ENCODE assay signal across 11 cellular contexts in genomic region chr12:132554857-132555630, GRCh38. TPM values are rescaled to one million over a fixed set of nuclear protein-coding genes. Genes with fewer than 3 reads are reported as not detected.
A peak's percentile ranks its signal among the peaks of the same experiment; 100 is the strongest.
DNase-seq lines count a peak whose midpoint lies in the region; ATAC-seq and TF ChIP-seq lines count a peak whose summit lies in the region.
"Had no signal": no experiment of that assay in that cellular context is flagged by ENCODE, and none has a peak within 500 bp of the region (broad histone marks: within the 10 kb centered on the region; RNA-seq: fewer than 3 reads in every experiment).

No MANE protein-coding gene starts in this region.

- no peak for DNase-seq in AG04449 (ENCODE audit: low read depth, low spot score)
- no peak for DNase-seq in Panc1 (ENCODE audit: low read depth, low spot score)
- DNase-seq in erythroblast (lab: John Stamatoyannopoulos, UW), result peak; percentile 43 to 49
- no peak for DNase-seq in germinal center (ENCODE audit: low spot score)
- DNase-seq in inferior parietal cortex (ENCODE audit: extremely low spot score), result no peak
- DNase-seq in DMS153 (lab: John Stamatoyannopoulos, UW), result no peak
- DNase-seq: NCI-H774 had no signal

- CTCF ChIA-PET in AG04449 (lab: Yijun Ruan, JAX) (interaction anchor here (0.8 to 1.7 kb wide), 4 partner anchors 9 to 401 kb away, joined by 3 to 6 read pairs (median 5); no protein-coding TSS in a partner anchor), Panc1 (lab: Charles Lee) (interaction anchor here (0.8 kb wide), 1 partner anchor 141 kb away, joined by 4 read pairs; no protein-coding TSS in a partner anchor)

- peaks cover 7% of the 10 kb centered on the region for H3F3A ChIP-seq in DOHH2 (ENCODE audit: control insufficient read depth, insufficient read depth)

- H3K4me3 ChIP-seq in AG04449 (ENCODE audit: low read depth, low read length) (no peak overlapping the region), DOHH2 (ENCODE audit: low read length) (no peak overlapping the region), Panc1 (ENCODE audit: low read depth in 2 of 2, low read length in 2 of 2) (no peak overlapping the region)

- intact Hi-C loops in Panc1 (cut with micrococcal nuclease; ENCODE audit: unreplicated experiment), result no loop called here

- H3K9me2 ChIP-seq in DOHH2 (replicated peaks; ENCODE audit: control insufficient read depth, low read length), result no peaks in the 10 kb centered on the region

- no peak overlapping the region for H3K27ac ChIP-seq in DOHH2 (ENCODE audit: low read depth, low read length)
- no peak overlapping the region for H3K27ac ChIP-seq in Panc1 (ENCODE audit: low read length)
- H3K27ac ChIP-seq: neutrophil had no signal

- H3K4me1 ChIP-seq in DOHH2 (ENCODE audit: control insufficient read depth, low read length) (peaks cover 15% of the 10 kb centered on the region), Panc1 (ENCODE audit: control insufficient read depth, insufficient read depth, low read length) (no peaks in the 10 kb centered on the region)

- TF ChIP-seq POLR2A in erythroblast (IDR thresholded peaks at IDR 0.05; ENCODE audit: low read length), result no peak

- peak; percentile 12 for TF ChIP-seq CTCF in AG04449 (IDR thresholded peaks at IDR 0.05; ENCODE audit: insufficient read depth, low read length, missing control alignments)
- peak; percentile 61 for TF ChIP-seq CTCF in DOHH2 (IDR thresholded peaks at IDR 0.05; ENCODE audit: low read depth, low read length, poor library complexity, severe bottlenecking)
- peak; percentile 80 for TF ChIP-seq CTCF in Panc1 (IDR thresholded peaks at IDR 0.05)

- H3K36me3 ChIP-seq in DOHH2 (ENCODE audit: control insufficient read depth, low read length) (no peaks in the 10 kb centered on the region), Panc1 (ENCODE audit: control insufficient read depth, insufficient read depth, low read length) (no peaks in the 10 kb centered on the region)

- H3K79me2 ChIP-seq in DOHH2 (ENCODE audit: control insufficient read depth, low read length), result peaks cover 1% of the 10 kb centered on the region

- no peaks in the 10 kb centered on the region for H3K9me3 ChIP-seq in DOHH2 (ENCODE audit: control insufficient read depth, insufficient read depth, low read length)
- no peaks in the 10 kb centered on the region for H3K9me3 ChIP-seq in Panc1 (ENCODE audit: control insufficient read depth, insufficient read depth, low read depth, low read length)
- H3K9me3 ChIP-seq: neutrophil had no signal

- ATAC-seq in Panc1, result no peak
- ATAC-seq in GM19395 (IDR thresholded peaks at IDR 0.05; ENCODE audit: unreplicated experiment), result no peak
- ATAC-seq: activated T-cell treated with anti-CD3 and anti-CD28 coated beads, Interleukin-2, amount 50 U/mL, for 72 hours had no signal

- no TSS peak for BruUV-seq in Panc1 (replicated peaks; lab: Mats Ljungman, UMichigan)

- H4K20me1 ChIP-seq in DOHH2 (ENCODE audit: control insufficient read depth, insufficient read depth, low read depth, low read length), result no peaks in the 10 kb centered on the region

- H3K4me2 ChIP-seq in DOHH2 (ENCODE audit: low read length), result no peak overlapping the region

- POLR2A ChIA-PET in AG04449 (lab: Yijun Ruan, JAX) (no interaction called here), Panc1 (lab: Charles Lee) (no interaction called here)

- in situ Hi-C loops in Panc1 (cut with HindIII; ENCODE audit: low pct_unique_long_range_greater_than_20kb, low sequenced_read_pairs), result no loop called here

- H3K27me3 ChIP-seq in DOHH2 (ENCODE audit: control insufficient read depth, low read length) (no peaks in the 10 kb centered on the region), Panc1 (ENCODE audit: control insufficient read depth, insufficient read depth, low read length) (no peaks in the 10 kb centered on the region)

RNA-seq across cellular contexts. Expression of gene LRCOL1, which starts 55.3 kb away (rescaled TPM):
- total RNA-seq in Panc1 (2021; ENCODE audit: unreplicated experiment), result not detected
- polyA plus RNA-seq in Panc1 (2012; ENCODE audit: insufficient read length), result not detected
- total RNA-seq: activated T-cell treated with anti-CD3 and anti-CD28 coated beads, Interleukin-2, amount 50 U/mL, for 72 hours had no signal

Comparison
In these comparisons a context has a peak if more than half of its experiments do, and no peak if none do; other contexts are left out.
1. DNase-seq: peak in erythroblast (2 of 2); none in AG04449 (single experiment), Panc1 (single experiment), germinal center (single experiment), inferior parietal cortex (single experiment) and DMS153 (single experiment).
2. CTCF ChIP-seq: peak in every context shown above with its lines; median percentile 80 in Panc1; 61 in DOHH2; 12 in AG04449.